19 cellular contexts compared by ENCODE assay signal in the genomic region with DNA sequence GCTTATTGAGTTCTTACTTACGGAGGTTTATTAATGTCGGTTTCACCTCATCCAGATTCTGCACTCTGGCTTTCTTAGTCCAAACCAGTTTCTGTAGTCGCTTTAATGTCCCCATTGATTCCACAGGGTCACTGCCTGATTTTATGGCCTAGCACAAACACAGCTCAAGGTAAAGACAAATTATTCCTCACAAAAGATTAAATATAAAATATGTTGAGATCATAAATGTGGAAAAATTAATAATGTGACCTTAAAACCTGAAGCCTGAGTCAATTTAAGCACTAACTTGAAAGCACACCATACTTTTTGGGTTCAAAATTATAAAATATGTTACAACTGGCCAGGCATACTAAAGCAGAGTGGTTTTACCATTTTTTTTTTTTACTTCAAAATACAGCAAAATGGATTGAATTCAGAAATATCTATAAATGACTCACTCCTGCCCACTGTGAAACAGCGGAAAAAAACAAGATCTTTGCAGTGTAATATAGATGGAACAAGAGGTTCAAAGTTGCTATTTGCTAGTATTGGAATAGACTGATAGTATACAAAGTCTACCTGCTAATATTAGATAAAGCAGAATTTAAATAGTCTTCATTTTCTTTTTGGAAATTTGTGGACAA. TPM values are rescaled to one million over a fixed set of nuclear protein-coding genes. Genes with fewer than 3 reads are reported as not detected.
DNase-seq lines count a peak whose midpoint lies in the region; ATAC-seq and TF ChIP-seq lines count a peak whose summit lies in the region.
"Had no signal": no experiment of that assay in that cellular context is flagged by ENCODE, and none has a peak within 500 bp of the region (broad histone marks: within the 10 kb centered on the region; RNA-seq: fewer than 3 reads in every experiment).

No MANE protein-coding gene starts in this region.

- H3K27ac Mint-ChIP-seq in natural killer cell treated with Interleukin-12 subunit alpha and Interleukin-12 subunit beta and Interleukin-15 and Interleukin-18, amount 100 ng/mL, for 72 hours: peak overlapping the region; percentile 40 to 49
- H3K27ac Mint-ChIP-seq in natural killer cell: no peak overlapping the region
- no peak overlapping the region for H3K27ac Mint-ChIP-seq in stimulated activated naive CD8-positive, alpha-beta T cell treated with anti-CD3 and anti-CD28 coated beads, Interleukin-15, amount 100 ng/mL, for 72 hours

- intact Hi-C loops in natural killer cell (cut with micrococcal nuclease): no loop called here

- H3K36me3 Mint-ChIP-seq in natural killer cell treated with Interleukin-12 subunit alpha and Interleukin-12 subunit beta and Interleukin-15 and Interleukin-18, amount 100 ng/mL, for 72 hours: peaks cover 21% of the 10 kb centered on the region
- no peaks in the 10 kb centered on the region for H3K36me3 Mint-ChIP-seq in natural killer cell

- H3K4me3 Mint-ChIP-seq in natural killer cell treated with Interleukin-12 subunit alpha and Interleukin-12 subunit beta and Interleukin-15 and Interleukin-18, amount 100 ng/mL, for 72 hours: peak overlapping the region; percentile 26
- no peak overlapping the region for H3K4me3 Mint-ChIP-seq in natural killer cell
- H3K4me3 Mint-ChIP-seq in stimulated activated naive CD8-positive, alpha-beta T cell treated with anti-CD3 and anti-CD28 coated beads, Interleukin-15, amount 100 ng/mL, for 72 hours: no peak overlapping the region

- H3K4me3 ChIP-seq in astrocyte of the spinal cord (ENCODE audit: low read depth, low read length): no peak overlapping the region
- H3K4me3 ChIP-seq: BLaER1 treated with 17β-estradiol and CSF1 and Interleukin-3, amounts not matched to agents 10 nM and 100 nM; Peyer's patch had no signal

- peaks cover 27 to 37% of the 10 kb centered on the region in 2 donors for H3K4me1 Mint-ChIP-seq in natural killer cell treated with Interleukin-12 subunit alpha and Interleukin-12 subunit beta and Interleukin-15 and Interleukin-18, amount 100 ng/mL, for 72 hours (ENCODE audit: low read depth in 2 of 2)
- H3K4me1 Mint-ChIP-seq in natural killer cell: no peaks in the 10 kb centered on the region
- H3K4me1 Mint-ChIP-seq in stimulated activated naive CD8-positive, alpha-beta T cell treated with anti-CD3 and anti-CD28 coated beads, Interleukin-15, amount 100 ng/mL, for 72 hours: no peaks in the 10 kb centered on the region

- H3K9me3 Mint-ChIP-seq in natural killer cell treated with Interleukin-12 subunit alpha and Interleukin-12 subunit beta and Interleukin-15 and Interleukin-18, amount 100 ng/mL, for 72 hours: peaks cover 10% of the 10 kb centered on the region
- no peaks in the 10 kb centered on the region for H3K9me3 Mint-ChIP-seq in natural killer cell
- peaks cover 0 to 4% of the 10 kb centered on the region in 2 donors for H3K9me3 Mint-ChIP-seq in stimulated activated naive CD8-positive, alpha-beta T cell treated with anti-CD3 and anti-CD28 coated beads, Interleukin-15, amount 100 ng/mL, for 72 hours

- DNase-seq in activated CD4-positive, CD25-positive, alpha-beta regulatory T cell treated with anti-CD3 and anti-CD28 coated beads, Interleukin-2, amount 50 U/mL, for 72 hours: no peak
- no peak for DNase-seq in natural killer cell treated with Interleukin-12 subunit alpha and Interleukin-12 subunit beta and Interleukin-15 and Interleukin-18, amount 100 ng/mL, for 72 hours (ENCODE audit: low spot score)
- DNase-seq in natural killer cell (no peak), astrocyte of the spinal cord (ENCODE audit: low read depth, low spot score) (peak; percentile 5), NOMO-1 treated with DMSO at 0.1 percent for 48 hours (lab: John Stamatoyannopoulos, UW; ENCODE audit: unreplicated experiment) (no peak), dedifferentiated amniotic fluid mesenchymal stem cell (ENCODE audit: extremely low spot score) (no peak)
- no peak for DNase-seq in stimulated activated naive CD8-positive, alpha-beta T cell treated with anti-CD3 and anti-CD28 coated beads, Interleukin-15, amount 100 ng/mL, for 72 hours
- DNase-seq: 8988T, NCI-H1092 treated with DMSO at 0.1 percent for 48 hours, NCI-H1436 treated with DMSO at 0.1 percent for 48 hours, NCI-H2029, NCI-H226, NCI-H510A treated with DMSO at 0.1 percent for 48 hours, NCI-H748 treated with DMSO at 0.1 percent for 48 hours, Peyer's patch had no signal

- no peaks in the 10 kb centered on the region for H3K27me3 Mint-ChIP-seq in natural killer cell treated with Interleukin-12 subunit alpha and Interleukin-12 subunit beta and Interleukin-15 and Interleukin-18, amount 100 ng/mL, for 72 hours
- H3K27me3 Mint-ChIP-seq in natural killer cell (ENCODE audit: low read depth in 2 of 2): no peaks in the 10 kb centered on the region
- H3K27me3 Mint-ChIP-seq in stimulated activated naive CD8-positive, alpha-beta T cell treated with anti-CD3 and anti-CD28 coated beads, Interleukin-15, amount 100 ng/mL, for 72 hours: no peaks in the 10 kb centered on the region

- TF ChIP-seq CTCF in natural killer cell (IDR thresholded peaks at IDR 0.05) (no peak), astrocyte of the spinal cord (IDR thresholded peaks at IDR 0.05; ENCODE audit: low read depth, low read length) (no peak)

- ATAC-seq in activated CD4-positive, CD25-positive, alpha-beta regulatory T cell treated with anti-CD3 and anti-CD28 coated beads, Interleukin-2, amount 50 U/mL, for 24 hours: peak; percentile 28 to 41
- peak in 1 of 2 donors; percentile 72 for ATAC-seq in natural killer cell treated with Interleukin-12 subunit alpha and Interleukin-12 subunit beta and Interleukin-15 and Interleukin-18, amount 100 ng/mL, for 72 hours
- ATAC-seq in natural killer cell: no peak
- ATAC-seq in stimulated activated naive CD8-positive, alpha-beta T cell treated with anti-CD3 and anti-CD28 coated beads, Interleukin-15, amount 100 ng/mL, for 72 hours: peak; percentile 43

- in situ Hi-C loops in astrocyte of the spinal cord (cut with HindIII; ENCODE audit: low sequenced_read_pairs): no loop called here

RNA-seq across cellular contexts. Expression of a gene that starts 37.6 kb away (rescaled TPM):
- 100 to 1,000 TPM; 158 to 383 TPM for total RNA-seq in natural killer cell treated with Interleukin-12 subunit alpha and Interleukin-12 subunit beta and Interleukin-15 and Interleukin-18, amount 100 ng/mL, for 72 hours
- total RNA-seq in natural killer cell: 100 to 1,000 TPM in 1 of 3 donors, 10 to 100 TPM in 2; 17.7 to 101 (median 18.2) TPM
- total RNA-seq: Daoy, HT1080 had no signal

Comparison
In these comparisons a context has a peak if more than half of its experiments do, and no peak if none do; other contexts are left out.
1. H3K27ac Mint-ChIP-seq: peak in natural killer cell treated with Interleukin-12 subunit alpha and Interleukin-12 subunit beta and Interleukin-15 and Interleukin-18, amount 100 ng/mL, for 72 hours (2 of 2); none in natural killer cell (0 of 2) and stimulated activated naive CD8-positive, alpha-beta T cell treated with anti-CD3 and anti-CD28 coated beads, Interleukin-15, amount 100 ng/mL, for 72 hours (0 of 2).
2. ATAC-seq: peak in activated CD4-positive, CD25-positive, alpha-beta regulatory T cell treated with anti-CD3 and anti-CD28 coated beads, Interleukin-2, amount 50 U/mL, for 24 hours (2 of 2) and stimulated activated naive CD8-positive, alpha-beta T cell treated with anti-CD3 and anti-CD28 coated beads, Interleukin-15, amount 100 ng/mL, for 72 hours (single experiment); none in natural killer cell (0 of 3).